ENCODE assay signal across 8 cellular contexts in the genomic region with DNA sequence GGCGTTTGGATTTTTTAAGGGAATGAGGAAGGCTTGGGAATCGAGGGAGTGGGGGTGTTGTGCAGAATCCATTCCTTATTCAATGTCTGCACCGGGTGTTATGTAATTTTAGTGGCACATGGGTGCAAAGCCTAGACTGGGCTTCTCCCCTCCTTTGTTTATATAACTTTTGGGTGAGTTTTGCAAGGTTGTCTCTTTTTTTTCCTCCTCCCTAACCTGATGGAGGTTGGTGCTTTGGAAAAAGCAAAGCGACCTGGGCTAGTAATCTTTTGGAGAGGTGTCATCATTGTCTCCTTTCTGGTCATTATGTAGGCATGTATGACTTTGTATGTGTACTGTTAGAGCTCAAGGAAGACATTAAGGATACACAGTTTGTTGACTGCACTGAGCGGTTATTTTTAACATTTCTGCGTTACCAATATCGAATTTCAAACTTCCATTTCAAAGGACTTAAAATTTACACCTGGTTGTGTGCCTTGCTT. TPM values are rescaled to one million over a fixed set of nuclear protein-coding genes. Genes with fewer than 3 reads are reported as not detected.
DNase-seq lines count a peak whose midpoint lies in the region; TF ChIP-seq lines count a peak whose summit lies in the region.

No MANE protein-coding gene starts in this region.

- H3K9me3 Mint-ChIP-seq in activated naive CD4-positive, alpha-beta T cell treated with anti-CD3 and anti-CD28 coated beads, Interleukin-2, amount 50 U/mL, for 24 hours = no peaks in the 10 kb centered on the region
- H3K9me3 Mint-ChIP-seq in activated naive CD8-positive, alpha-beta T cell (ENCODE audit: low read depth) = no peaks in the 10 kb centered on the region

- peaks cover 31% of the 10 kb centered on the region for H3K4me1 ChIP-seq in testis

- WGBS in testis, 2 donors = 2% methylated on average over 7 of the region's 7 CpGs

- H3K27me3 ChIP-seq in kidney epithelial cell (ENCODE audit: control insufficient read depth, insufficient read depth, low read length) = no peaks in the 10 kb centered on the region
- H3K27me3 ChIP-seq in testis = no peaks in the 10 kb centered on the region

- CTCF ChIA-PET in GM10248 (lab: Yijun Ruan, JAX) = interaction anchor here (1.0 to 1.7 kb wide), 3 partner anchors 8 to 79 kb away, joined by 3 to 5 read pairs (median 4); no protein-coding TSS in a partner anchor

- no peak for TF ChIP-seq CTCF in kidney epithelial cell (IDR thresholded peaks at IDR 0.05; ENCODE audit: insufficient read depth, low read length, poor library complexity, severe bottlenecking)
- TF ChIP-seq CTCF in testis (IDR thresholded peaks at IDR 0.05) = no peak
- no peak for TF ChIP-seq CTCF in GM10248 (IDR thresholded peaks at IDR 0.05; ENCODE audit: control extremely low read depth, extremely low read depth, low read depth, missing control alignments)

- H3K4me1 Mint-ChIP-seq in activated naive CD4-positive, alpha-beta T cell treated with anti-CD3 and anti-CD28 coated beads, Interleukin-2, amount 50 U/mL, for 24 hours = peaks cover 65% of the 10 kb centered on the region
- H3K4me1 Mint-ChIP-seq in activated naive CD8-positive, alpha-beta T cell (ENCODE audit: low read depth) = peaks cover 65% of the 10 kb centered on the region

- no peak for TF ChIP-seq POLR2A in testis (IDR thresholded peaks at IDR 0.05)

- H3K9me3 ChIP-seq in testis = no peaks in the 10 kb centered on the region

- no peak for DNase-seq in activated naive CD4-positive, alpha-beta T cell treated with anti-CD3 and anti-CD28 coated beads, Interleukin-2, amount 50 U/mL, for 16 hours
- DNase-seq in kidney epithelial cell (ENCODE audit: low read depth) = no peak
- peak; percentile 37 for DNase-seq in testis
- no peak for DNase-seq in GM10248 (ENCODE audit: extremely low spot score)
- no peak for DNase-seq in COLO668 (lab: John Stamatoyannopoulos, UW; ENCODE audit: unreplicated experiment)
- no peak for DNase-seq in AG08396 (ENCODE audit: low spot score)

- H3K27me3 Mint-ChIP-seq in activated naive CD4-positive, alpha-beta T cell treated with anti-CD3 and anti-CD28 coated beads, Interleukin-2, amount 50 U/mL, for 24 hours = no peaks in the 10 kb centered on the region
- no peaks in the 10 kb centered on the region for H3K27me3 Mint-ChIP-seq in activated naive CD8-positive, alpha-beta T cell

- peak overlapping the region; percentile 97 for H3K27ac Mint-ChIP-seq in activated naive CD4-positive, alpha-beta T cell treated with anti-CD3 and anti-CD28 coated beads, Interleukin-2, amount 50 U/mL, for 24 hours
- peak overlapping the region; percentile 96 for H3K27ac Mint-ChIP-seq in activated naive CD8-positive, alpha-beta T cell

- no peaks in the 10 kb centered on the region for H3K36me3 ChIP-seq in kidney epithelial cell (ENCODE audit: control insufficient read depth, insufficient read depth, low read length)
- no peaks in the 10 kb centered on the region for H3K36me3 ChIP-seq in testis (ENCODE audit: low read depth, missing control alignments)

- H3K27ac ChIP-seq in testis = peak overlapping the region; percentile 91 to 98

- peak overlapping the region; percentile 63 for H3K4me3 ChIP-seq in kidney epithelial cell (ENCODE audit: low read depth, low read length)
- H3K4me3 ChIP-seq in testis = peak overlapping the region; percentile 75 to 93

- POLR2A ChIA-PET in GM10248 (lab: Yijun Ruan, JAX) = no interaction called here

- peak overlapping the region; percentile 98 for H3K4me3 Mint-ChIP-seq in activated naive CD4-positive, alpha-beta T cell treated with anti-CD3 and anti-CD28 coated beads, Interleukin-2, amount 50 U/mL, for 24 hours
- peak overlapping the region; percentile 96 for H3K4me3 Mint-ChIP-seq in activated naive CD8-positive, alpha-beta T cell

- intact Hi-C loops in testis (cut with DNase I; ENCODE audit: low total_unique reads) = no loop called here

- H3K36me3 Mint-ChIP-seq in activated naive CD4-positive, alpha-beta T cell treated with anti-CD3 and anti-CD28 coated beads, Interleukin-2, amount 50 U/mL, for 24 hours = no peaks in the 10 kb centered on the region
- no peaks in the 10 kb centered on the region for H3K36me3 Mint-ChIP-seq in activated naive CD8-positive, alpha-beta T cell

RNA-seq across cellular contexts. Expression of gene SMARCA2, which starts 3.1 kb away (rescaled TPM):
- total RNA-seq in kidney epithelial cell (30.1 and 34.3 TPM in 2 replicates), testis (100 to 1,000 TPM; 241 to 251 TPM)
- polyA plus RNA-seq in testis (ENCODE audit: insufficient read depth, low read depth, low replicate concordance) = 176 TPM
